Comparison of ENCODE assay signal across 8 cellular contexts in the genomic region with DNA sequence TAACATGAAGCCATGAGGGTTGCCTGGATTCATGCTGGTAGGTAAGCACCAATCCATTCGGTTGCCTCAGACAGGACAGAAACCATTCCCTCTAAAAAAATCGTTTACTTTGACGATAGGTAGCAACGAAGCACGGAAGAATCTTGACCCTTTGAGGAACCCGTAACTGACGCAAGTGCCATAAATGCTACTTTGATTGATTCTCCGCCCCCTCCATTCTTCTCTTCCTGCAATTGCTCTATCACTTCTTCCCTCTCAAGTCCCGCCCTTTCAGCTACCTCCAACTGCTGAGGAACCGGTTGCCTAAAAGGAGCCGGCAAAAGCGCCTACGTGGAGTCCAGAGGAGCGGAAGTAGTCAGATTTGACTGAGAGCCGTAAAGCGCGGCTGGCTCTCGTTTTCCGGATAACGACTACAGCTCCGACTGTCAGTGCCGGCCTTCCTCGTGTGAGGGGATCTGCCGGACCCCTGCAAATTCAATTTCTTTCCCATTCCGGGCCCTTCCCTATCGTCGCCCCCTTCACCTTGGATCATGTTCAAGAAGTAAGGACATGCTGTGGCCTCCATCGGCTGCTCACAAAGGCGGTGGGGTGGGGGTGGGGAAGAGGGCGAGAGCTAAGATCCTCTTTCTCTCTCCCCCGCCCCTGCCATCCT. TPM values are rescaled to one million over a fixed set of nuclear protein-coding genes. Genes with fewer than 3 reads are reported as not detected.
DNase-seq lines count a peak whose midpoint lies in the region; ATAC-seq and TF ChIP-seq lines count a peak whose summit lies in the region.

A gene with protein sequence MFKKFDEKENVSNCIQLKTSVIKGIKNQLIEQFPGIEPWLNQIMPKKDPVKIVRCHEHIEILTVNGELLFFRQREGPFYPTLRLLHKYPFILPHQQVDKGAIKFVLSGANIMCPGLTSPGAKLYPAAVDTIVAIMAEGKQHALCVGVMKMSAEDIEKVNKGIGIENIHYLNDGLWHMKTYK (plus strand): TSS at position 395 of the 652 bp plus-strand sequence. CDS start 136 bp downstream, at position 531.

- H3K4me1 ChIP-seq in Peyer's patch = peaks cover 0 to 9% (median 4%) of the 10 kb centered on the region in 4 donors
- H3K4me1 ChIP-seq in esophagus squamous epithelium = peaks cover 0 to 21% (median 4%) of the 10 kb centered on the region in 3 donors

- ATAC-seq in GM21619 (IDR thresholded peaks at IDR 0.05; ENCODE audit: unreplicated experiment) = peak; percentile 92

- DNase-seq in DMS53 (lab: John Stamatoyannopoulos, UW) (peak; percentile 99), KBM-7 (peak; percentile 99), Peyer's patch (peak; percentile 77 to 93 (median 80)), esophagus squamous epithelium (lab: John Stamatoyannopoulos, UW) (peak; percentile 21), myocyte (ENCODE audit: low read depth) (peak; percentile 89)
- DNase-seq in activated T-cell treated with anti-CD3 and anti-CD28 coated beads, Interleukin-2, amount 50 U/mL, for 48 hours = peak; percentile 76 to 80
- peak; percentile 47 to 79 for DNase-seq in stimulated activated CD8-positive, alpha-beta memory T cell treated with anti-CD3 and anti-CD28 coated beads, Interleukin-7, amount 100 ng/mL, for 48 hours (ENCODE audit: extremely low read depth in 1 of 2, low read depth in 1 of 2)

- H3K27ac ChIP-seq in Peyer's patch = peak within 1 kb of the TSS; percentile 74 to 91 (median 80)
- peak within 1 kb of the TSS; percentile 89 to 91 (median 90) for H3K27ac ChIP-seq in esophagus squamous epithelium

- in situ Hi-C loops in KBM-7 (cut with MboI; ENCODE audit: low pct_unique_long_range_greater_than_20kb, low sequenced_read_pairs) = no loop called here

- H3K27me3 ChIP-seq in Peyer's patch = no peaks in the 10 kb centered on the region
- H3K27me3 ChIP-seq in esophagus squamous epithelium = no peaks in the 10 kb centered on the region

- WGBS in esophagus squamous epithelium, 2 donors = 0 to 42% methylated on average over 9 to 31 of the region's 31 CpGs

- TF ChIP-seq POLR2A in Peyer's patch (IDR thresholded peaks at IDR 0.05) = peak; percentile 32 to 64
- TF ChIP-seq POLR2A in esophagus squamous epithelium (IDR thresholded peaks at IDR 0.05) = peak in 3 of 4 donors; percentile 42 to 56 (median 56)

- TF ChIP-seq CTCF in Peyer's patch (IDR thresholded peaks at IDR 0.05) (no peak), esophagus squamous epithelium (IDR thresholded peaks at IDR 0.05) (no peak)

- peak within 1 kb of the TSS; percentile 44 to 65 (median 60) for H3K4me3 ChIP-seq in Peyer's patch
- H3K4me3 ChIP-seq in esophagus squamous epithelium = peak within 1 kb of the TSS; percentile 48 to 73 (median 60)

- H3K9me3 ChIP-seq in Peyer's patch (no peaks in the 10 kb centered on the region), esophagus squamous epithelium (no peaks in the 10 kb centered on the region)

- intact Hi-C loops in esophagus squamous epithelium (cut with DNase I) = no loop called here

- H3K36me3 ChIP-seq in Peyer's patch (peaks cover 0 to 8% (median 0%) of the 10 kb centered on the region in 3 donors), esophagus squamous epithelium (peaks cover 0 to 23% (median 0%) of the 10 kb centered on the region in 3 donors)

RNA-seq across cellular contexts. Expression of the gene that starts here (rescaled TPM):
- total RNA-seq in Peyer's patch = 10 to 100 TPM; 17.7 to 42.1 (median 26.8) TPM
- 10 to 100 TPM; 21.4 to 48.7 (median 36.6) TPM for total RNA-seq in esophagus squamous epithelium
- 37.3 and 43.5 TPM in 2 replicates for total RNA-seq in myocyte
- 36.7 TPM for polyA plus RNA-seq in myocyte (2012)

Comparison
In these comparisons a context has a peak if more than half of its experiments do, and no peak if none do; other contexts are left out.
1. Peak in every context shown above with its lines: DNase-seq, ATAC-seq, H3K4me3 ChIP-seq and H3K27ac ChIP-seq.
2. DNase-seq: peak in every context shown above with its lines; median percentile 99 in DMS53; 99 in KBM-7; 89 in myocyte; 80 in Peyer's patch; 78 in activated T-cell treated with anti-CD3 and anti-CD28 coated beads, Interleukin-2, amount 50 U/mL, for 48 hours; 63 in stimulated activated CD8-positive, alpha-beta memory T cell treated with anti-CD3 and anti-CD28 coated beads, Interleukin-7, amount 100 ng/mL, for 48 hours; 21 in esophagus squamous epithelium.